15 cellular contexts compared by ENCODE assay signal in genomic region chr2:171087547-171087946, GRCh38.
DNase-seq lines count a peak whose midpoint lies in the region; ATAC-seq and TF ChIP-seq lines count a peak whose summit lies in the region.
"Had no signal": no experiment of that assay in that cellular context is flagged by ENCODE, and none has a peak within 500 bp of the region (broad histone marks: within the 10 kb centered on the region; RNA-seq: fewer than 3 reads in every experiment).

No MANE protein-coding gene starts in this region.

- peaks cover 99% of the 10 kb centered on the region for H3K79me2 ChIP-seq in neural progenitor cell (ENCODE audit: low read depth)

- DNase-seq in activated T-cell treated with anti-CD3 and anti-CD28 coated beads, Interleukin-2, amount 50 U/mL, for 72 hours = no peak
- no peak for DNase-seq in activated T-cell treated with anti-CD3 and anti-CD28 coated beads, Interleukin-2, amount 50 U/mL, for 48 hours
- DNase-seq in activated naive CD8-positive, alpha-beta T cell treated with anti-CD3 and anti-CD28 coated beads, Interleukin-2, amount 50 U/mL, for 24 hours = no peak
- DNase-seq in neural progenitor cell (ENCODE audit: low spot score) = no peak
- no peak for DNase-seq in GOT3 (lab: John Stamatoyannopoulos, UW)
- no peak for DNase-seq in WERI-Rb-1
- DNase-seq: left lung, NCI-H2029 treated with DMSO at 0.1 percent for 48 hours, NCI-H524 had no signal

- peaks cover 10% of the 10 kb centered on the region for H3K4me1 ChIP-seq in neural progenitor cell

- no peaks in the 10 kb centered on the region for H3K9me3 Mint-ChIP-seq in activated T-cell treated with anti-CD3 and anti-CD28 coated beads, Interleukin-2, amount 50 U/mL, for 72 hours
- H3K9me3 Mint-ChIP-seq in IgD-negative memory B cell (no peaks in the 10 kb centered on the region), neural progenitor cell (no peaks in the 10 kb centered on the region)
- H3K9me3 Mint-ChIP-seq in activated naive CD8-positive, alpha-beta T cell treated with anti-CD3 and anti-CD28 coated beads, Interleukin-2, amount 50 U/mL, for 24 hours = no peaks in the 10 kb centered on the region

- H3K4me3 Mint-ChIP-seq in activated T-cell treated with anti-CD3 and anti-CD28 coated beads, Interleukin-2, amount 50 U/mL, for 72 hours = peak overlapping the region; percentile 53 to 95
- no peak overlapping the region for H3K4me3 Mint-ChIP-seq in IgD-negative memory B cell
- no peak overlapping the region for H3K4me3 Mint-ChIP-seq in activated naive CD8-positive, alpha-beta T cell treated with anti-CD3 and anti-CD28 coated beads, Interleukin-2, amount 50 U/mL, for 24 hours
- no peak overlapping the region for H3K4me3 Mint-ChIP-seq in neural progenitor cell

- peaks cover 2 to 4% of the 10 kb centered on the region in 2 donors for H3K36me3 Mint-ChIP-seq in activated T-cell treated with anti-CD3 and anti-CD28 coated beads, Interleukin-2, amount 50 U/mL, for 72 hours (ENCODE audit: insufficient read depth in 2 of 2)
- H3K36me3 Mint-ChIP-seq in IgD-negative memory B cell (peaks cover 6% of the 10 kb centered on the region), neural progenitor cell (peaks cover 28% of the 10 kb centered on the region)
- peaks cover 16% of the 10 kb centered on the region for H3K36me3 Mint-ChIP-seq in activated naive CD8-positive, alpha-beta T cell treated with anti-CD3 and anti-CD28 coated beads, Interleukin-2, amount 50 U/mL, for 24 hours (ENCODE audit: low read depth)

- TF ChIP-seq CTCF in neural progenitor cell (IDR thresholded peaks at IDR 0.05) (no peak), WERI-Rb-1 (IDR thresholded peaks at IDR 0.05; ENCODE audit: low read depth, low read length) (no peak)

- no peak overlapping the region for H3K9ac ChIP-seq in neural progenitor cell

- H3K27ac Mint-ChIP-seq in activated T-cell treated with anti-CD3 and anti-CD28 coated beads, Interleukin-2, amount 50 U/mL, for 72 hours = peak overlapping the region; percentile 97
- peak overlapping the region in 2 of 3 donors; percentile 68 to 88 for H3K27ac Mint-ChIP-seq in IgD-negative memory B cell
- peak overlapping the region; percentile 67 for H3K27ac Mint-ChIP-seq in activated naive CD8-positive, alpha-beta T cell treated with anti-CD3 and anti-CD28 coated beads, Interleukin-2, amount 50 U/mL, for 24 hours
- no peak overlapping the region for H3K27ac Mint-ChIP-seq in neural progenitor cell

- H3K9me3 ChIP-seq in neural progenitor cell (ENCODE audit: low read depth) = no peaks in the 10 kb centered on the region
- no peaks in the 10 kb centered on the region for H3K9me3 ChIP-seq in WERI-Rb-1 (ENCODE audit: severe bottlenecking)
- H3K9me3 ChIP-seq: gastroesophageal sphincter, left lung, mucosa of descending colon, vagina had no signal

- H3K4me1 Mint-ChIP-seq in activated T-cell treated with anti-CD3 and anti-CD28 coated beads, Interleukin-2, amount 50 U/mL, for 72 hours (ENCODE audit: low read depth) = peaks cover 58% of the 10 kb centered on the region
- H3K4me1 Mint-ChIP-seq in IgD-negative memory B cell (peaks cover 31 to 53% (median 44%) of the 10 kb centered on the region in 3 donors), neural progenitor cell (peaks cover 3% of the 10 kb centered on the region)
- peaks cover 56% of the 10 kb centered on the region for H3K4me1 Mint-ChIP-seq in activated naive CD8-positive, alpha-beta T cell treated with anti-CD3 and anti-CD28 coated beads, Interleukin-2, amount 50 U/mL, for 24 hours

- no peak overlapping the region for H3K4me2 ChIP-seq in neural progenitor cell

- H3K4me3 ChIP-seq in neural progenitor cell (no peak overlapping the region), WERI-Rb-1 (ENCODE audit: low read depth, low read length) (no peak overlapping the region)
- H3K4me3 ChIP-seq: gastroesophageal sphincter, left lung, mucosa of descending colon, vagina had no signal

- H3K27ac ChIP-seq in neural progenitor cell (peak overlapping the region; percentile 32), WERI-Rb-1 (no peak overlapping the region)
- H3K27ac ChIP-seq: gastroesophageal sphincter, left lung, vagina had no signal

- H2AFZ ChIP-seq in neural progenitor cell (replicated peaks) = no peak overlapping the region

- peaks cover 30% of the 10 kb centered on the region for H4K20me1 ChIP-seq in neural progenitor cell (ENCODE audit: low read depth)

- H3K27me3 ChIP-seq in neural progenitor cell (no peaks in the 10 kb centered on the region), WERI-Rb-1 (ENCODE audit: insufficient read depth, low read depth, severe bottlenecking) (no peaks in the 10 kb centered on the region)
- H3K27me3 ChIP-seq: gastroesophageal sphincter, left lung, vagina had no signal

- no peaks in the 10 kb centered on the region for H3K36me3 ChIP-seq in neural progenitor cell
- H3K36me3 ChIP-seq in WERI-Rb-1 = no peaks in the 10 kb centered on the region
- H3K36me3 ChIP-seq: gastroesophageal sphincter, left lung, vagina had no signal

- peaks cover 23% of the 10 kb centered on the region for H3F3A ChIP-seq in neural progenitor cell (ENCODE audit: low read depth)

- no peaks in the 10 kb centered on the region for H3K27me3 Mint-ChIP-seq in activated T-cell treated with anti-CD3 and anti-CD28 coated beads, Interleukin-2, amount 50 U/mL, for 72 hours (ENCODE audit: low read depth)
- H3K27me3 Mint-ChIP-seq in IgD-negative memory B cell (no peaks in the 10 kb centered on the region), neural progenitor cell (ENCODE audit: insufficient read depth, low read depth) (no peaks in the 10 kb centered on the region)
- no peaks in the 10 kb centered on the region for H3K27me3 Mint-ChIP-seq in activated naive CD8-positive, alpha-beta T cell treated with anti-CD3 and anti-CD28 coated beads, Interleukin-2, amount 50 U/mL, for 24 hours

- ATAC-seq in activated T-cell treated with anti-CD3 and anti-CD28 coated beads, Interleukin-2, amount 50 U/mL, for 72 hours (replicated peaks in 1 of 2) = peak in 1 of 2 donors; percentile 18
- ATAC-seq in activated naive CD8-positive, alpha-beta T cell treated with anti-CD3 and anti-CD28 coated beads, Interleukin-2, amount 50 U/mL, for 24 hours = no peak
- ATAC-seq in GM21723 (IDR thresholded peaks at IDR 0.05; ENCODE audit: unreplicated experiment) = no peak
- ATAC-seq: gastroesophageal sphincter, Right ventricle myocardium inferior had no signal

Comparison
In these comparisons a context has a peak if more than half of its experiments do, and no peak if none do; other contexts are left out.
1. H3K4me3 Mint-ChIP-seq: peak in activated T-cell treated with anti-CD3 and anti-CD28 coated beads, Interleukin-2, amount 50 U/mL, for 72 hours (2 of 2); none in IgD-negative memory B cell (0 of 4), activated naive CD8-positive, alpha-beta T cell treated with anti-CD3 and anti-CD28 coated beads, Interleukin-2, amount 50 U/mL, for 24 hours (single experiment) and neural progenitor cell (single experiment).